Comparison of ENCODE assay signal across 8 cellular contexts in the genomic region with DNA sequence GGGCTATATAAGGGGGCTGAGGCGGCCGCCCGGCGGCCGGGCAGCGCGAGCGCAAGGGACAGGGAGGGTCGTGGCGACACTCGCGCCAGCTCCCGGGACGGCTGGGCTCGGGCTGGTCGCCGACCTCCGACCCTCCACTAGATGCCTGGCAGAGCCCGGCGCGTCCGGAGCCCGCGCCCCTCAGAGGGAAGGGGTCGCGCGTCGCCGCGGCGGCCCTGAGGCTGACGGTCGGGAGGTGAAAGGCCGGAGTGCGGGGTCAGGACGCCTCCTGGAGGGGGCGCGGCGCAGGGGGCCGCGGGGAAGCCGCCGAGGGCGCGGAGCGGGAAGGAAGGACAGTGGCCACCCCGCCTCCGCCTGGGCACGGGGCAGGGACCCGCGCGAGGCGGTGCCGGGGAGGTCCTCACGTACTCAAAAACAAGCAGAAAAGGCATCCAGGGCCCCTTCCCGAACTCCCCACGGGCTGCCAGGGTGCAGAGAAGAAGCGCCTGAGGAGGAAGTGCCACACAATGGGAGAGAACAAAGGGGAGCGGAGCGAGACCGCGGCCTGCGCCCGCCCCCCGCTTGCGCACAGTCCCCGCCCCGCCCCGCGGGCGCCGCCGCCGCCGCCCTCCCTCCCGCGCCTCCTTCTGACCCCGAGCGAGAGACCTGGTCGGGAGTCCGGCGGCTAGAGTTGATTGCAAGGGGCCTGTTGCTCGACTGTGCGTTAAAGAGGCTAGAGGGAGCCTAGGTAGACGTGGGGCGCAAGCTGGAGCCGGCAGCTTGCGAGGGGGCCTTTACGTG. TPM values are rescaled to one million over a fixed set of nuclear protein-coding genes. Genes with fewer than 3 reads are reported as not detected.
DNase-seq lines count a peak whose midpoint lies in the region; ATAC-seq and TF ChIP-seq lines count a peak whose summit lies in the region.

No MANE protein-coding gene starts in this region.

- H3K36me3 ChIP-seq in colonic mucosa, result no peaks in the 10 kb centered on the region

- no peaks in the 10 kb centered on the region for H3K9me3 Mint-ChIP-seq in activated CD4-positive, alpha-beta T cell treated with anti-CD3 and anti-CD28 coated beads for 36 hours (ENCODE audit: low read depth)

- POLR2A ChIA-PET in activated CD4-positive, alpha-beta T cell treated with anti-CD3 and anti-CD28 coated beads for 36 hours (lab: Charles Lee), result interaction anchor here (0.5 to 3.1 kb wide), 21 partner anchors 10 to 401 kb away, joined by 3 to 15 read pairs (median 4); partner anchors contain the start of genes FASTKD2 and MDH1B

- ATAC-seq in GM18858 (IDR thresholded peaks at IDR 0.05; ENCODE audit: unreplicated experiment) (peak; percentile 33), HG03039 (IDR thresholded peaks at IDR 0.05; ENCODE audit: unreplicated experiment) (peak; percentile 43), left colon (peak; percentile 78)
- ATAC-seq in activated CD4-positive, alpha-beta T cell treated with anti-CD3 and anti-CD28 coated beads for 36 hours, result peak; percentile 43

- intact Hi-C loops in activated CD4-positive, alpha-beta T cell treated with anti-CD3 and anti-CD28 coated beads for 36 hours (cut with DNase I, micrococcal nuclease), result loop anchor here (1.0 to 10.0 kb wide), 17 partner anchors 9 to 1008 kb away; partner anchors contain the start of genes CREB1 (in 2 of the 2), EEF1B2 (in 1 of the 2), FASTKD2 (in 1 of the 2) and MDH1B (in 1 of the 2)
- intact Hi-C loops in colonic mucosa (cut with DNase I) (no loop called here), left colon (cut with DNase I, micrococcal nuclease) (loop anchor here in 1 of 2 donors (5.0 to 10.0 kb wide), 2 partner anchors 96 to 308 kb away; no protein-coding TSS in a partner anchor)

- H3K4me3 Mint-ChIP-seq in activated CD4-positive, alpha-beta T cell treated with anti-CD3 and anti-CD28 coated beads for 36 hours, result peak overlapping the region; percentile 90

- H3K9ac ChIP-seq in colonic mucosa (ENCODE audit: low read depth in 2 of 2, low read length in 2 of 2), result peak overlapping the region; percentile 86 to 97

- peak; percentile 12 for TF ChIP-seq CTCF in colonic mucosa (IDR thresholded peaks at IDR 0.05)

- CTCF ChIA-PET in activated CD4-positive, alpha-beta T cell treated with anti-CD3 and anti-CD28 coated beads for 36 hours (lab: Charles Lee), result interaction anchor here (0.7 to 2.3 kb wide), 5 partner anchors 13 to 306 kb away, joined by 3 to 7 read pairs (median 3); no protein-coding TSS in a partner anchor

- in situ Hi-C loops in ACHN (cut with HindIII; ENCODE audit: low pct_ligation_motif_present, low pct_unique_long_range_greater_than_20kb, low sequenced_read_pairs), result no loop called here

- H3K4me1 Mint-ChIP-seq in activated CD4-positive, alpha-beta T cell treated with anti-CD3 and anti-CD28 coated beads for 36 hours, result peaks cover 39% of the 10 kb centered on the region

- no peaks in the 10 kb centered on the region for H3K27me3 Mint-ChIP-seq in activated CD4-positive, alpha-beta T cell treated with anti-CD3 and anti-CD28 coated beads for 36 hours

- peak overlapping the region; percentile 62 for H3K4me3 ChIP-seq in colonic mucosa

- H3K4me1 ChIP-seq in colonic mucosa, result no peaks in the 10 kb centered on the region

- DNase-seq in ACHN, result peak; percentile 81
- peak; percentile 74 for DNase-seq in NCI-H2196 treated with DMSO at 0.1 percent for 48 hours (lab: John Stamatoyannopoulos, UW; ENCODE audit: unreplicated experiment)
- DNase-seq in activated CD4-positive, alpha-beta T cell treated with anti-CD3 and anti-CD28 coated beads for 36 hours, result peak; percentile 81
- DNase-seq in colonic mucosa, result peak; percentile 72
- peak; percentile 63 to 77 for DNase-seq in left colon
- peak; percentile 52 to 67 for DNase-seq in stimulated activated CD4-positive, alpha-beta T cell treated with anti-CD3 and anti-CD28 coated beads, Interleukin-2, amount 100 ng/mL, for 48 hours

- peak overlapping the region; percentile 98 for H3K27ac Mint-ChIP-seq in activated CD4-positive, alpha-beta T cell treated with anti-CD3 and anti-CD28 coated beads for 36 hours

- peak overlapping the region; percentile 96 for H3K27ac ChIP-seq in colonic mucosa

- peaks cover 3% of the 10 kb centered on the region for H3K36me3 Mint-ChIP-seq in activated CD4-positive, alpha-beta T cell treated with anti-CD3 and anti-CD28 coated beads for 36 hours (ENCODE audit: low read depth)

- no peaks in the 10 kb centered on the region for H3K9me3 ChIP-seq in colonic mucosa

- H3K27me3 ChIP-seq in colonic mucosa, result no peaks in the 10 kb centered on the region

RNA-seq across cellular contexts. Expression of gene KLF7, which starts 0.8 kb away (rescaled TPM):
- total RNA-seq in activated CD4-positive, alpha-beta T cell treated with anti-CD3 and anti-CD28 coated beads for 36 hours, result 10 to 100 TPM; 21.9 to 32.7 TPM
- 10 to 100 TPM in 1 of 2 donors, 1 to 10 TPM in 1; 4.7 to 12.9 TPM for total RNA-seq in colonic mucosa
- 1 to 10 TPM; 5.4 to 7.5 TPM for total RNA-seq in left colon

Comparison
In these comparisons a context has a peak if more than half of its experiments do, and no peak if none do; other contexts are left out.
1. Peak in every context shown above with its lines: DNase-seq, ATAC-seq, H3K4me3 ChIP-seq and H3K27ac ChIP-seq.